Comparison of ENCODE assay signal across 8 cellular contexts in genomic region chr20:1301031-1301529, GRCh38. TPM values are rescaled to one million over a fixed set of nuclear protein-coding genes. Genes with fewer than 3 reads are reported as not detected.
DNase-seq lines count a peak whose midpoint lies in the region; ATAC-seq and TF ChIP-seq lines count a peak whose summit lies in the region.

No MANE protein-coding gene starts in this region.

- H4K20me1 ChIP-seq in OCI-LY7 (ENCODE audit: insufficient read depth, low read length) = no peaks in the 10 kb centered on the region

- peaks cover 0 to 82% of the 10 kb centered on the region in 2 donors for H3K36me3 ChIP-seq in gastroesophageal sphincter
- no peaks in the 10 kb centered on the region for H3K36me3 ChIP-seq in OCI-LY7 (ENCODE audit: insufficient read depth, low read length)

- no peaks in the 10 kb centered on the region for H3K79me2 ChIP-seq in OCI-LY7 (ENCODE audit: insufficient read depth, low read depth, low read length)

- H3K9me3 ChIP-seq in gastroesophageal sphincter (no peaks in the 10 kb centered on the region), OCI-LY7 (ENCODE audit: low read length) (no peaks in the 10 kb centered on the region)

- DNase-seq in activated gamma-delta T cell treated with Interleukin-2 at 50 U/mL for 16 hours = peak; percentile 46
- no peak for DNase-seq in activated gamma-delta T cell (lab: John Stamatoyannopoulos, UW)
- peak; percentile 25 to 31 (median 31) for DNase-seq in activated CD8-positive, alpha-beta memory T cell treated with anti-CD3 and anti-CD28 coated beads for 48 hours (ENCODE audit: low read depth in 2 of 3, low spot score in 2 of 3)
- DNase-seq in fibroblast of villous mesenchyme (ENCODE audit: low read depth) = peak; percentile 48
- DNase-seq in OCI-LY7 (ENCODE audit: low spot score) = no peak
- DNase-seq in germinal center (ENCODE audit: low spot score) = no peak
- no peak for DNase-seq in SHP77 (lab: John Stamatoyannopoulos, UW)

- WGBS in gastroesophageal sphincter (ENCODE audit: low coverage in 1 of 2), 2 donors = 69 to 70% methylated on average over 7 to 9 of the region's 9 CpGs

- ATAC-seq in gastroesophageal sphincter = no peak

- no peak for TF ChIP-seq CTCF in fibroblast of villous mesenchyme (IDR thresholded peaks at IDR 0.05; ENCODE audit: insufficient read depth, low read depth, low read length)
- no peak for TF ChIP-seq CTCF in gastroesophageal sphincter (IDR thresholded peaks at IDR 0.05)
- TF ChIP-seq CTCF in OCI-LY7 (conservative IDR thresholded peaks at IDR 0.05; ENCODE audit: low read length) = no peak

- H3K27ac ChIP-seq in gastroesophageal sphincter (no peak overlapping the region), OCI-LY7 (ENCODE audit: low read depth, low read length, poor library complexity, severe bottlenecking) (no peak overlapping the region)

- intact Hi-C loops in OCI-LY7 (cut with micrococcal nuclease; ENCODE audit: unreplicated experiment) = no loop called here

- H3K4me3 ChIP-seq in fibroblast of villous mesenchyme (ENCODE audit: low read depth, low read length) (no peak overlapping the region), gastroesophageal sphincter (no peak overlapping the region), OCI-LY7 (ENCODE audit: low read depth, low read length, poor library complexity, severe bottlenecking) (no peak overlapping the region)

- CTCF ChIA-PET in OCI-LY7 (lab: Charles Lee; ENCODE audit: unreplicated experiment) = no interaction called here

- TF ChIP-seq EP300 in gastroesophageal sphincter (IDR thresholded peaks at IDR 0.05) = no peak

- H3K27me3 ChIP-seq in gastroesophageal sphincter = no peaks in the 10 kb centered on the region

- no peak overlapping the region for H3K4me2 ChIP-seq in OCI-LY7 (ENCODE audit: low read length)

- TF ChIP-seq POLR2A in gastroesophageal sphincter (IDR thresholded peaks at IDR 0.05) = no peak

- no TSS peak for BruUV-seq in OCI-LY7 (replicated peaks; lab: Mats Ljungman, UMichigan)

- POLR2A ChIA-PET in OCI-LY7 (lab: Charles Lee) = interaction anchor here (0.7 kb wide), 1 partner anchor 26 kb away, joined by 3 read pairs; no protein-coding TSS in a partner anchor

- no peak overlapping the region for H2AFZ ChIP-seq in OCI-LY7 (ENCODE audit: low read length)

- no peaks in the 10 kb centered on the region for H3K4me1 ChIP-seq in gastroesophageal sphincter
- H3K4me1 ChIP-seq in OCI-LY7 (ENCODE audit: insufficient read depth, low read length, poor library complexity, severe bottlenecking) = no peaks in the 10 kb centered on the region

- no peaks in the 10 kb centered on the region for H3K9me2 ChIP-seq in OCI-LY7 (ENCODE audit: insufficient read depth, low read length)

RNA-seq across cellular contexts. Expression of gene SDCBP2, which starts 27.9 kb away (rescaled TPM):
- 0.43 and 1.3 TPM in 2 replicates for total RNA-seq in fibroblast of villous mesenchyme
- total RNA-seq in gastroesophageal sphincter = 10 to 100 TPM in 1 of 4 donors, 1 to 10 TPM in 3; 1.6 to 17.5 (median 3.5) TPM
- total RNA-seq in OCI-LY7 (2014; rRNA removed; shearing (Covaris generic)) = 1.8 and 2.8 TPM in 2 replicates
- 2.5 and 2.6 TPM in 2 replicates for total RNA-seq in OCI-LY7 (2022)

RNA-seq across cellular contexts. Expression of gene SNPH, which starts 35.0 kb away (rescaled TPM):
- total RNA-seq in fibroblast of villous mesenchyme (8.7 and 10.8 TPM in 2 replicates), gastroesophageal sphincter (10 to 100 TPM in 3 of 4 donors, 1 to 10 TPM in 1; 9.8 to 31.6 (median 12.5) TPM), OCI-LY7 (2022) (not detected in 2 replicates)
- total RNA-seq in OCI-LY7 (2014; rRNA removed; shearing (Covaris generic)) = 0.10 TPM in 1 of 2 replicates, not detected in the other

Comparison
In these comparisons a context has a peak if more than half of its experiments do, and no peak if none do; other contexts are left out.
1. DNase-seq: peak in activated gamma-delta T cell treated with Interleukin-2 at 50 U/mL for 16 hours (single experiment), activated CD8-positive, alpha-beta memory T cell treated with anti-CD3 and anti-CD28 coated beads for 48 hours (3 of 3) and fibroblast of villous mesenchyme (single experiment); none in activated gamma-delta T cell (single experiment), OCI-LY7 (single experiment), germinal center (single experiment) and SHP77 (0 of 2).